8 cellular contexts compared by ENCODE assay signal in genomic region chr1:84753516-84754375, GRCh38.
DNase-seq lines count a peak whose midpoint lies in the region; ATAC-seq, FAIRE-seq and TF ChIP-seq lines count a peak whose summit lies in the region.

No MANE protein-coding gene starts in this region.

- H3K4me3 ChIP-seq in choroid plexus epithelial cell (ENCODE audit: low read depth, low read length) (no peak overlapping the region), liver (ENCODE audit: low read depth in 1 of 3, low read length in 3 of 3) (no peak overlapping the region)

- no peaks in the 10 kb centered on the region for H3K36me3 ChIP-seq in liver (ENCODE audit: control insufficient read depth in 4 of 4, insufficient read depth in 3 of 4, low read depth in 1 of 4, low read length in 3 of 4)

- 41% methylated on average over 16 of the region's 16 CpGs for WGBS in liver

- peak; percentile 100 for TF ChIP-seq RAD21 in liver (IDR thresholded peaks at IDR 0.05)

- H3K27me3 ChIP-seq in liver (ENCODE audit: control insufficient read depth in 4 of 4, insufficient read depth in 4 of 4, low read length in 3 of 4) = no peaks in the 10 kb centered on the region

- peaks cover 0 to 3% (median 0%) of the 10 kb centered on the region in 4 donors for H3K4me1 ChIP-seq in liver (ENCODE audit: control insufficient read depth in 4 of 4, insufficient read depth in 4 of 4, low read length in 3 of 4)

- peak; percentile 37 for FAIRE-seq in A204.1 (lab: Jason Lieb, UNC)

- H3K9me3 ChIP-seq in liver (ENCODE audit: control insufficient read depth in 4 of 4, low read length in 3 of 4) = no peaks in the 10 kb centered on the region

- no peak overlapping the region for H3K9ac ChIP-seq in liver (ENCODE audit: low read depth in 1 of 2, low read length in 2 of 2)

- DNase-seq in NCI-H446 treated with DMSO at 0.1 percent for 48 hours (lab: John Stamatoyannopoulos, UW) (peak; percentile 47), choroid plexus epithelial cell (ENCODE audit: low read depth) (peak; percentile 86)
- peak; percentile 82 for DNase-seq in activated CD4-positive, alpha-beta T cell treated with anti-CD3 and anti-CD28 coated beads for 48 hours
- peak; percentile 53 to 63 (median 57) for DNase-seq in stimulated activated CD4-positive, alpha-beta T cell treated with anti-CD3 and anti-CD28 coated beads, TNF-alpha, amount 100 ng/mL, for 4 hours (ENCODE audit: low read depth in 3 of 3)

- ATAC-seq in GM18511 (IDR thresholded peaks at IDR 0.05; ENCODE audit: unreplicated experiment) (peak; percentile 89), HG03139 (IDR thresholded peaks at IDR 0.05; ENCODE audit: unreplicated experiment) (peak; percentile 76)

- no peak overlapping the region for H3K27ac ChIP-seq in liver (ENCODE audit: low read depth in 1 of 2, low read length in 2 of 2)

- peak; percentile 100 for TF ChIP-seq CTCF in choroid plexus epithelial cell (conservative IDR thresholded peaks at IDR 0.05; ENCODE audit: low read depth, low read length)
- peak; percentile 97 for TF ChIP-seq CTCF in liver (IDR thresholded peaks at IDR 0.05; ENCODE audit: low read depth, low read length, missing input control)

TF ChIP-seq in liver, 16 proteins besides CTCF, POLR2A, EP300 and RAD21:
- no peak for TF ChIP-seq MAX (IDR thresholded peaks at IDR 0.05)
- no peak for TF ChIP-seq EGR1 (IDR thresholded peaks at IDR 0.05; ENCODE audit: low read depth in 2 of 2)
- no peak for TF ChIP-seq HNF4G (IDR thresholded peaks at IDR 0.05)
- TF ChIP-seq GABPA (IDR thresholded peaks at IDR 0.05 in 1 of 2, conservative IDR thresholded peaks at IDR 0.05 in 1 of 2) = no peak
- no peak for TF ChIP-seq REST (IDR thresholded peaks at IDR 0.05)
- TF ChIP-seq NR2F2 (IDR thresholded peaks at IDR 0.05) = no peak
- TF ChIP-seq HNF4A (conservative IDR thresholded peaks at IDR 0.05) = no peak
